ENCODE assay signal across 10 cellular contexts in the genomic region with DNA sequence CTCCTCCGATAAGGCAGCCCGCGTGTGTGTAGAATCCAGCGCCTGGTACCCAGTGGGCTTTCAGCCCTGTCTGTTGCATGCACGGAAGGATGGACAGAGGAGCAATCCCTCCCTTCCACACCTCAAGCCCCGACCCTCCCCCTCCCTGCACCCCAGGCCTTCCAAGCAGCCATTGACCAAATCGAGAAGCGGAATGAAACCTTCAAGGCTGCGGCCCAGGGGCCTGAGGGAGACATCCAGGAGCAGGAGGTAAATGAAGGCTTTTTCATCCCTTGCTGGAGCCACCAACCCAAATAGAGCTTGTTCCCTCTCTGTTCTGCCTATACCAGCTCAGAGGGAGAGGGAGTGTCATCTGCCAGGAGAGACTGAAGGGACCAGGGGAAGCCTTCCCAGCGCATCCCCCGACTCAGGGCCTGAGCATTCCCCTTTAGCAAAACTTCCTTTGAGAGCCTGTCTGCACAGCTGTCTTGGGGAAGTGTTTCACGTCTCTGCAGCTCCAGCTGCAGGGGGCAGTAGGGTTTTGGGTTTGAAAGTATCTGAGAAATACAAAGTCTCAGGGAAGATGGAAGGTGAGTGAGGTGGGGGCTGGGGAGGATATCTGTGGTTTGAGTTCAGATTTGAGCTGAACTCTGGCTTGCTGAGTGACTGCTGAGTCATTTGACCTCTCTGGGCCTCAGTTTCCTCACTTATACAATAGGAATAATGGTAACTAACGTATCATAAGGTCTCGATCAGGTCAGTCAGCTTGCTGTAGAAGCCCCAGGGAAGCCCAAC. TPM values are rescaled to one million over a fixed set of nuclear protein-coding genes. Genes with fewer than 3 reads are reported as not detected.
DNase-seq lines count a peak whose midpoint lies in the region; ATAC-seq and TF ChIP-seq lines count a peak whose summit lies in the region.
"Had no signal": no experiment of that assay in that cellular context is flagged by ENCODE, and none has a peak within 500 bp of the region (broad histone marks: within the 10 kb centered on the region; RNA-seq: fewer than 3 reads in every experiment).

No MANE protein-coding gene starts in this region.

- H3K4me3 Mint-ChIP-seq in WTC11, result no peak overlapping the region

- no peak for TF ChIP-seq EP300 in Ishikawa (IDR thresholded peaks at IDR 0.05; ENCODE audit: borderline replicate concordance)

- intact Hi-C loops in head of caudate nucleus (cut with DNase I), result no loop called here

- no peaks in the 10 kb centered on the region for H3K27me3 Mint-ChIP-seq in WTC11 (ENCODE audit: low read depth)

- no peaks in the 10 kb centered on the region for H3K36me3 Mint-ChIP-seq in WTC11

- DNase-seq in AML-193 (lab: John Stamatoyannopoulos, UW) (peak; percentile 76 to 83), WTC11 (ENCODE audit: low spot score) (peak; percentile 70), choroid plexus epithelial cell (ENCODE audit: low read depth) (peak; percentile 82), substantia nigra (lab: John Stamatoyannopoulos, UW) (no peak), head of caudate nucleus (no peak)
- peak; percentile 52 for DNase-seq in stimulated activated CD4-positive, alpha-beta T cell treated with anti-CD3 and anti-CD28 coated beads, Interleukin-12 subunit alpha, Interleukin-12 subunit beta, amount 100 ng/mL, for 4 hours

- peaks cover 23% of the 10 kb centered on the region for H3K4me1 Mint-ChIP-seq in WTC11

- H3K27ac ChIP-seq in substantia nigra (ENCODE audit: low read depth, low read length, poor library complexity, severe bottlenecking), result no peak overlapping the region

- peak; percentile 65 for TF ChIP-seq RAD21 in Ishikawa (IDR thresholded peaks at IDR 0.05; ENCODE audit: low read depth)

- no peaks in the 10 kb centered on the region for H3K9me3 Mint-ChIP-seq in WTC11

- H3K4me3 ChIP-seq in choroid plexus epithelial cell (ENCODE audit: low read depth, low read length), result no peak overlapping the region
- H3K4me3 ChIP-seq: HAP-1 had no signal

- H3K27ac Mint-ChIP-seq in WTC11, result no peak overlapping the region

- ATAC-seq in WTC11 (peak; percentile 33), HG03521 (IDR thresholded peaks at IDR 0.05; ENCODE audit: unreplicated experiment) (no peak)

- POLR2A ChIA-PET in WTC11 (lab: Charles Lee), result interaction anchor here (1.0 to 1.1 kb wide), 2 partner anchors 116 to 189 kb away, joined by 3 to 4 read pairs; no protein-coding TSS in a partner anchor

- CTCF ChIA-PET in WTC11 (lab: Charles Lee), result interaction anchor here (0.6 to 15.6 kb wide), 23 partner anchors 8 to 304 kb away, joined by 3 to 537 read pairs (median 4); partner anchors contain the start of genes C6orf89, MTCH1 and TBC1D22B

- TF ChIP-seq CTCF in WTC11 (IDR thresholded peaks at IDR 0.05) (no peak), choroid plexus epithelial cell (conservative IDR thresholded peaks at IDR 0.05; ENCODE audit: low read depth, low read length) (peak; percentile 83)

TF ChIP-seq in Ishikawa, 13 proteins besides CTCF, POLR2A, EP300 and RAD21 (continues in another document):
- TF ChIP-seq, protein P1, sequence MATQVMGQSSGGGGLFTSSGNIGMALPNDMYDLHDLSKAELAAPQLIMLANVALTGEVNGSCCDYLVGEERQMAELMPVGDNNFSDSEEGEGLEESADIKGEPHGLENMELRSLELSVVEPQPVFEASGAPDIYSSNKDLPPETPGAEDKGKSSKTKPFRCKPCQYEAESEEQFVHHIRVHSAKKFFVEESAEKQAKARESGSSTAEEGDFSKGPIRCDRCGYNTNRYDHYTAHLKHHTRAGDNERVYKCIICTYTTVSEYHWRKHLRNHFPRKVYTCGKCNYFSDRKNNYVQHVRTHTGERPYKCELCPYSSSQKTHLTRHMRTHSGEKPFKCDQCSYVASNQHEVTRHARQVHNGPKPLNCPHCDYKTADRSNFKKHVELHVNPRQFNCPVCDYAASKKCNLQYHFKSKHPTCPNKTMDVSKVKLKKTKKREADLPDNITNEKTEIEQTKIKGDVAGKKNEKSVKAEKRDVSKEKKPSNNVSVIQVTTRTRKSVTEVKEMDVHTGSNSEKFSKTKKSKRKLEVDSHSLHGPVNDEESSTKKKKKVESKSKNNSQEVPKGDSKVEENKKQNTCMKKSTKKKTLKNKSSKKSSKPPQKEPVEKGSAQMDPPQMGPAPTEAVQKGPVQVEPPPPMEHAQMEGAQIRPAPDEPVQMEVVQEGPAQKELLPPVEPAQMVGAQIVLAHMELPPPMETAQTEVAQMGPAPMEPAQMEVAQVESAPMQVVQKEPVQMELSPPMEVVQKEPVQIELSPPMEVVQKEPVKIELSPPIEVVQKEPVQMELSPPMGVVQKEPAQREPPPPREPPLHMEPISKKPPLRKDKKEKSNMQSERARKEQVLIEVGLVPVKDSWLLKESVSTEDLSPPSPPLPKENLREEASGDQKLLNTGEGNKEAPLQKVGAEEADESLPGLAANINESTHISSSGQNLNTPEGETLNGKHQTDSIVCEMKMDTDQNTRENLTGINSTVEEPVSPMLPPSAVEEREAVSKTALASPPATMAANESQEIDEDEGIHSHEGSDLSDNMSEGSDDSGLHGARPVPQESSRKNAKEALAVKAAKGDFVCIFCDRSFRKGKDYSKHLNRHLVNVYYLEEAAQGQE (IDR thresholded peaks at IDR 0.05; ENCODE audit: low read depth), result no peak
- no peak for TF ChIP-seq TAF1 (IDR thresholded peaks at IDR 0.05; ENCODE audit: low read depth)
- no peak for TF ChIP-seq ZBTB7A (IDR thresholded peaks at IDR 0.05; ENCODE audit: low read depth)
- no peak for TF ChIP-seq MAX (IDR thresholded peaks at IDR 0.05)
- no peak for TF ChIP-seq TCF12 (IDR thresholded peaks at IDR 0.05; ENCODE audit: low read depth)
- TF ChIP-seq EGR1 (IDR thresholded peaks at IDR 0.05), result no peak
- TF ChIP-seq FOXM1 (IDR thresholded peaks at IDR 0.05; ENCODE audit: borderline replicate concordance, low read depth), result no peak
- no peak for TF ChIP-seq CEBPB (IDR thresholded peaks at IDR 0.05)
- no peak for TF ChIP-seq CREB1 (IDR thresholded peaks at IDR 0.05; ENCODE audit: low read depth)
- TF ChIP-seq YY1 (IDR thresholded peaks at IDR 0.05; ENCODE audit: low read depth), result no peak
- no peak for TF ChIP-seq TEAD4 (IDR thresholded peaks at IDR 0.05)
- TF ChIP-seq NFIC (IDR thresholded peaks at IDR 0.05), result no peak

TF ChIP-seq in WTC11, 78 proteins besides CTCF, POLR2A, EP300 and RAD21:
- TF ChIP-seq CDX4 (CRISPR knock-in tag; IDR thresholded peaks at IDR 0.05; ENCODE audit: borderline replicate concordance) (no peak), HMGA2 (CRISPR knock-in tag; IDR thresholded peaks at IDR 0.05) (no peak), E2F5 (CRISPR knock-in tag; IDR thresholded peaks at IDR 0.05) (no peak), FOXK1 (CRISPR knock-in tag; IDR thresholded peaks at IDR 0.05) (no peak)
TF ChIP-seq in WTC11: peak in this region for 0.

RNA-seq across cellular contexts. Expression of gene FGD2, which starts 16.1 kb away (rescaled TPM):
- total RNA-seq in WTC11 (2021), result 0.31 to 0.78 TPM (median 0.44 TPM) in 3 replicates
- total RNA-seq: pulmonary artery endothelial cell had no signal

RNA-seq across cellular contexts. Expression of gene MTCH1, which starts 35.5 kb away (rescaled TPM):
- 198 to 207 TPM (median 204 TPM) in 3 replicates for total RNA-seq in WTC11 (2021)

Comparison
In these comparisons a context has a peak if more than half of its experiments do, and no peak if none do; other contexts are left out.
1. DNase-seq: peak in AML-193 (2 of 2), WTC11 (single experiment), choroid plexus epithelial cell (single experiment) and stimulated activated CD4-positive, alpha-beta T cell treated with anti-CD3 and anti-CD28 coated beads, Interleukin-12 subunit alpha, Interleukin-12 subunit beta, amount 100 ng/mL, for 4 hours (single experiment); none in substantia nigra (0 of 49) and head of caudate nucleus (0 of 42).